Comparison of ENCODE assay signal across 8 cellular contexts in genomic region chr5:179820127-179820482, GRCh38. TPM values are rescaled to one million over a fixed set of nuclear protein-coding genes. Genes with fewer than 3 reads are reported as not detected.
DNase-seq lines count a peak whose midpoint lies in the region; ATAC-seq, FAIRE-seq and TF ChIP-seq lines count a peak whose summit lies in the region.

No MANE protein-coding gene starts in this region.

- peak overlapping the region; percentile 82 for H3K4me3 Mint-ChIP-seq in T-helper 17 cell

- TF ChIP-seq POLR2A in GM12891 (IDR thresholded peaks at IDR 0.05; ENCODE audit: low read depth, low read length) = no peak

- H3K4me1 Mint-ChIP-seq in T-helper 17 cell = peaks cover 42% of the 10 kb centered on the region

- peak; percentile 86 for FAIRE-seq in GM12891 (lab: Jason Lieb, UNC)

- no peak for TF ChIP-seq CTCF in fibroblast of the aortic adventitia (IDR thresholded peaks at IDR 0.05; ENCODE audit: insufficient read depth, low read length)

- peak overlapping the region; percentile 96 for H3K27ac Mint-ChIP-seq in T-helper 17 cell

- DNase-seq in GM12891 (ENCODE audit: insufficient read length, low spot score) = no peak
- no peak for DNase-seq in T-helper 17 cell
- peak; percentile 37 for DNase-seq in fibroblast of the aortic adventitia (ENCODE audit: low read depth)
- no peak for DNase-seq in skeletal muscle cell (ENCODE audit: low read depth)
- no peak for DNase-seq in DMS153 (lab: John Stamatoyannopoulos, UW)
- no peak for DNase-seq in GM19238 (ENCODE audit: insufficient read length, low spot score)

- ATAC-seq in T-helper 17 cell (no peak), GM19328 (IDR thresholded peaks at IDR 0.05; ENCODE audit: unreplicated experiment) (no peak), HG03108 (IDR thresholded peaks at IDR 0.05; ENCODE audit: unreplicated experiment) (no peak)

- H3K36me3 Mint-ChIP-seq in T-helper 17 cell (ENCODE audit: low read depth) = peaks cover 3% of the 10 kb centered on the region

- H3K9me3 ChIP-seq in T-helper 17 cell (ENCODE audit: control insufficient read depth, low read length, poor library complexity, severe bottlenecking) = no peaks in the 10 kb centered on the region

- H3K4me3 ChIP-seq in fibroblast of the aortic adventitia (ENCODE audit: low read depth, low read length) = peak overlapping the region; percentile 95
- H3K4me3 ChIP-seq in skeletal muscle cell (ENCODE audit: low read depth, low read length) = peak overlapping the region; percentile 97

- H3K27me3 Mint-ChIP-seq in T-helper 17 cell = no peaks in the 10 kb centered on the region

TF ChIP-seq in GM12891, 5 proteins besides CTCF, POLR2A, EP300 and RAD21:
- no peak for TF ChIP-seq POU2F2 (IDR thresholded peaks at IDR 0.05; ENCODE audit: low read depth, low read length)
- TF ChIP-seq PAX5 (IDR thresholded peaks at IDR 0.05; ENCODE audit: insufficient read depth, low read length, severe bottlenecking) = no peak
- no peak for TF ChIP-seq SPI1 (IDR thresholded peaks at IDR 0.05; ENCODE audit: low read depth, low read length)
- TF ChIP-seq TAF1 (IDR thresholded peaks at IDR 0.05; ENCODE audit: low read depth, low read length) = no peak
- no peak for TF ChIP-seq POLR2AphosphoS5 (IDR thresholded peaks at IDR 0.05; ENCODE audit: low read depth, low read length)

RNA-seq across cellular contexts. Expression of gene SQSTM1, which starts 0.6 kb away (rescaled TPM):
- 108 TPM for polyA plus RNA-seq in GM12891 (2012; ENCODE audit: low read depth, missing spikeins)
- total RNA-seq in T-helper 17 cell (100 to 1,000 TPM; 446 to 548 TPM), fibroblast of the aortic adventitia (ENCODE audit: low replicate concordance) (596 and 1,869 TPM in 2 replicates)

RNA-seq across cellular contexts. Expression of gene MGAT4B, which starts 13.4 kb away (rescaled TPM):
- 27.7 TPM for polyA plus RNA-seq in GM12891 (2012; ENCODE audit: low read depth, missing spikeins)
- total RNA-seq in T-helper 17 cell (100 to 1,000 TPM; 137 to 168 TPM), fibroblast of the aortic adventitia (ENCODE audit: low replicate concordance) (106 and 141 TPM in 2 replicates)

RNA-seq across cellular contexts. Expression of gene LTC4S, which starts 26.3 kb away (rescaled TPM):
- polyA plus RNA-seq in GM12891 (2012; ENCODE audit: low read depth, missing spikeins) = not detected
- total RNA-seq in T-helper 17 cell = 1 to 10 TPM; 6.4 to 6.8 TPM
- 1.5 and 3.3 TPM in 2 replicates for total RNA-seq in fibroblast of the aortic adventitia (ENCODE audit: low replicate concordance)

RNA-seq across cellular contexts. Expression of gene MRNIP, which starts 38.5 kb away (rescaled TPM):
- polyA plus RNA-seq in GM12891 (2012; ENCODE audit: low read depth, missing spikeins) = 17.9 TPM
- total RNA-seq in T-helper 17 cell (10 to 100 TPM; 32.5 to 36.8 TPM), fibroblast of the aortic adventitia (ENCODE audit: low replicate concordance) (3.5 and 11.0 TPM in 2 replicates)
